1 cellular context compared by ENCODE assay signal in the genomic region with DNA sequence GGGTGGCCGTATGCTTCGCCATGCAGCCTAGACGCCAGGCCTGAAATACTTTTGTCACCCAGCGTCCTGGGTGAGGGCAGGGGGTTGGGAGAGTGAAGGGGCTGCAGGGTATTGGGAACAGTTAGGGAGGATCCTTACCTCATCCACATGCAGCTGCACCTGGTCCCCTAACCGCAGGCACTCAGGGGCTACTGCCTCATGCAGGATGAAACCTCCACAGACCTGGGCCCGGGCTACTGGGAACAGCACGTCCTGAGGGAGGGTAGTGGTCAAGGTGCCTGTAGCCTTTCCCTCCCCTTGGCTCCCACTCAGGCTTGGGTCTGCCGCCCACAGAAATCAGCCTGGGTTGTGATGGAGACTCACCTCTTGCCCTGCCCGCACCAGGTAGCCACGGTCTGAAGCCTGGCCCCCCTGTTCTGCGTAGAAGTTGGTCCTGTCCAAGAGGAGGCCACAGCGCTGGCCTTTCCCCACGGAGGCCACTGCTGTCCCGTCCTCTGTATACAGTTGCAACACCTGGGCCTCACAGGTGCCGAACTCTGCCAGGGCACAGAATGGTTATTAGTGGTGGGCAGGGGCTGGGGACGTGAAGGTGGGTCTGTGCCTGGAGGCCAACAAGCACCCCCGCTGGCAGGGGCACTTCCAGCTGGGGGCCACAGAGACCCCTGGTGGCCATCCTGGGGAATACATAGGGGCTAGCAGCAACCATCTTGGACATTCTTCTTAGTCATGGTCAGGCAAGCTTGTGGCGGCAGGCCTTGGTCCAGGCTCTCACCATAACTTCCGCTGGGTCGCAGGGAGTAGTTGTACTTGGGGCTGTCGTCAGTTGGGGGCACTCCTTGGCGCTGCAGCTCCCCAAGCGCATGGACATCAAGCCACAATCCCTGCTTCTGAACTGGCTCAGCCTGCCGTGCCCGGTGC.
TF ChIP-seq lines count a peak whose summit lies in the region.

No MANE protein-coding gene starts in this region.

TF ChIP-seq in HepG2, 621 proteins besides CTCF, POLR2A, EP300 and RAD21 (continued from another document and continues in another):
- TF ChIP-seq, protein P1, sequence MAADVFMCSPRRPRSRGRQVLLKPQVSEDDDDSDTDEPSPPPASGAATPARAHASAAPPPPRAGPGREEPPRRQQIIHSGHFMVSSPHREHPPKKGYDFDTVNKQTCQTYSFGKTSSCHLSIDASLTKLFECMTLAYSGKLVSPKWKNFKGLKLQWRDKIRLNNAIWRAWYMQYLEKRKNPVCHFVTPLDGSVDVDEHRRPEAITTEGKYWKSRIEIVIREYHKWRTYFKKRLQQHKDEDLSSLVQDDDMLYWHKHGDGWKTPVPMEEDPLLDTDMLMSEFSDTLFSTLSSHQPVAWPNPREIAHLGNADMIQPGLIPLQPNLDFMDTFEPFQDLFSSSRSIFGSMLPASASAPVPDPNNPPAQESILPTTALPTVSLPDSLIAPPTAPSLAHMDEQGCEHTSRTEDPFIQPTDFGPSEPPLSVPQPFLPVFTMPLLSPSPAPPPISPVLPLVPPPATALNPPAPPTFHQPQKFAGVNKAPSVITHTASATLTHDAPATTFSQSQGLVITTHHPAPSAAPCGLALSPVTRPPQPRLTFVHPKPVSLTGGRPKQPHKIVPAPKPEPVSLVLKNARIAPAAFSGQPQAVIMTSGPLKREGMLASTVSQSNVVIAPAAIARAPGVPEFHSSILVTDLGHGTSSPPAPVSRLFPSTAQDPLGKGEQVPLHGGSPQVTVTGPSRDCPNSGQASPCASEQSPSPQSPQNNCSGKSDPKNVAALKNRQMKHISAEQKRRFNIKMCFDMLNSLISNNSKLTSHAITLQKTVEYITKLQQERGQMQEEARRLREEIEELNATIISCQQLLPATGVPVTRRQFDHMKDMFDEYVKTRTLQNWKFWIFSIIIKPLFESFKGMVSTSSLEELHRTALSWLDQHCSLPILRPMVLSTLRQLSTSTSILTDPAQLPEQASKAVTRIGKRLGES (CRISPR knock-in tag; IDR thresholded peaks at IDR 0.05; ENCODE audit: borderline replicate concordance): no peak
- TF ChIP-seq, protein P2, sequence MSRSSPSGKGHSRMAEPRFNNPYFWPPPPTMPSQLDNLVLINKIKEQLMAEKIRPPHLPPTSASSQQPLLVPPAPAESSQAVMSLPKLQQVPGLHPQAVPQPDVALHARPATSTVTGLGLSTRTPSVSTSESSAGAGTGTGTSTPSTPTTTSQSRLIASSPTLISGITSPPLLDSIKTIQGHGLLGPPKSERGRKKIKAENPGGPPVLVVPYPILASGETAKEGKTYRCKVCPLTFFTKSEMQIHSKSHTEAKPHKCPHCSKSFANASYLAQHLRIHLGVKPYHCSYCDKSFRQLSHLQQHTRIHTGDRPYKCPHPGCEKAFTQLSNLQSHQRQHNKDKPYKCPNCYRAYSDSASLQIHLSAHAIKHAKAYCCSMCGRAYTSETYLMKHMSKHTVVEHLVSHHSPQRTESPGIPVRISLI (CRISPR knock-in tag; IDR thresholded peaks at IDR 0.05; ENCODE audit: borderline replicate concordance): no peak
- TF ChIP-seq SUZ12 (IDR thresholded peaks at IDR 0.05; ENCODE audit: low read depth, low read length): no peak
- TF ChIP-seq ZNF33A (CRISPR knock-in tag; IDR thresholded peaks at IDR 0.05; ENCODE audit: borderline replicate concordance): no peak
- TF ChIP-seq ZNF75D (CRISPR knock-in tag; IDR thresholded peaks at IDR 0.05; ENCODE audit: borderline replicate concordance): no peak
- no peak for TF ChIP-seq FOSL2 (CRISPR knock-in tag; IDR thresholded peaks at IDR 0.05)
- no peak for TF ChIP-seq SSRP1 (CRISPR knock-in tag; IDR thresholded peaks at IDR 0.05)
- TF ChIP-seq ZNF224 (CRISPR knock-in tag; IDR thresholded peaks at IDR 0.05): no peak
- 0 out of 2 replicates have a peak, but pooled peaks have one; percentile 58 for TF ChIP-seq HNRNPL (IDR thresholded peaks at IDR 0.05; ENCODE audit: low read depth, low read length)
- TF ChIP-seq, protein P3, sequence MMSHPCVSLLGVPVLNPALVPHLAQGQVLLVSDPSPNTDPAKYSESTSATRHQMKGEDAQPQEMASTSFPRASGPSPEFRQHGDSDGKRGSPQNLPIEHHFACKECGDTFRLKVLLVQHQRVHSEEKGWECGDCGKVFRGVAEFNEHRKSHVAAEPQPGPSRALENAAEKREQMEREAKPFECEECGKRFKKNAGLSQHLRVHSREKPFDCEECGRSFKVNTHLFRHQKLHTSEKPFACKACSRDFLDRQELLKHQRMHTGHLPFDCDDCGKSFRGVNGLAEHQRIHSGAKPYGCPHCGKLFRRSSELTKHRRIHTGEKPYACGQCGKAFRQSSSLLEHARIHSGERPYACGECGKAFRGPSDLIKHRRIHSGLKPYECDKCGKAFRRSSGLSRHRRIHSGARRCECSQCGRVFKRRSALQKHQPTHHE (CRISPR knock-in tag; IDR thresholded peaks at IDR 0.05; ENCODE audit: borderline replicate concordance): no peak
- TF ChIP-seq TCF7L2 (IDR thresholded peaks at IDR 0.05; ENCODE audit: low read depth, low read length): no peak
- no peak for TF ChIP-seq ZNF230 (CRISPR knock-in tag; IDR thresholded peaks at IDR 0.05)
- TF ChIP-seq SAP130 (CRISPR knock-in tag; IDR thresholded peaks at IDR 0.05; ENCODE audit: low read depth): no peak
- TF ChIP-seq HOXA3 (CRISPR knock-in tag; IDR thresholded peaks at IDR 0.05): peak; percentile 63
- TF ChIP-seq ZSCAN30 (CRISPR knock-in tag; IDR thresholded peaks at IDR 0.05): no peak
- TF ChIP-seq, protein P4, sequence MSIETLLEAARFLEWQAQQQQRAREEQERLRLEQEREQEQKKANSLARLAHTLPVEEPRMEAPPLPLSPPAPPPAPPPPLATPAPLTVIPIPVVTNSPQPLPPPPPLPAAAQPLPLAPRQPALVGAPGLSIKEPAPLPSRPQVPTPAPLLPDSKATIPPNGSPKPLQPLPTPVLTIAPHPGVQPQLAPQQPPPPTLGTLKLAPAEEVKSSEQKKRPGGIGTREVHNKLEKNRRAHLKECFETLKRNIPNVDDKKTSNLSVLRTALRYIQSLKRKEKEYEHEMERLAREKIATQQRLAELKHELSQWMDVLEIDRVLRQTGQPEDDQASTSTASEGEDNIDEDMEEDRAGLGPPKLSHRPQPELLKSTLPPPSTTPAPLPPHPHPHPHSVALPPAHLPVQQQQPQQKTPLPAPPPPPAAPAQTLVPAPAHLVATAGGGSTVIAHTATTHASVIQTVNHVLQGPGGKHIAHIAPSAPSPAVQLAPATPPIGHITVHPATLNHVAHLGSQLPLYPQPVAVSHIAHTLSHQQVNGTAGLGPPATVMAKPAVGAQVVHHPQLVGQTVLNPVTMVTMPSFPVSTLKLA (IDR thresholded peaks at IDR 0.05): no peak
- TF ChIP-seq, protein P5, sequence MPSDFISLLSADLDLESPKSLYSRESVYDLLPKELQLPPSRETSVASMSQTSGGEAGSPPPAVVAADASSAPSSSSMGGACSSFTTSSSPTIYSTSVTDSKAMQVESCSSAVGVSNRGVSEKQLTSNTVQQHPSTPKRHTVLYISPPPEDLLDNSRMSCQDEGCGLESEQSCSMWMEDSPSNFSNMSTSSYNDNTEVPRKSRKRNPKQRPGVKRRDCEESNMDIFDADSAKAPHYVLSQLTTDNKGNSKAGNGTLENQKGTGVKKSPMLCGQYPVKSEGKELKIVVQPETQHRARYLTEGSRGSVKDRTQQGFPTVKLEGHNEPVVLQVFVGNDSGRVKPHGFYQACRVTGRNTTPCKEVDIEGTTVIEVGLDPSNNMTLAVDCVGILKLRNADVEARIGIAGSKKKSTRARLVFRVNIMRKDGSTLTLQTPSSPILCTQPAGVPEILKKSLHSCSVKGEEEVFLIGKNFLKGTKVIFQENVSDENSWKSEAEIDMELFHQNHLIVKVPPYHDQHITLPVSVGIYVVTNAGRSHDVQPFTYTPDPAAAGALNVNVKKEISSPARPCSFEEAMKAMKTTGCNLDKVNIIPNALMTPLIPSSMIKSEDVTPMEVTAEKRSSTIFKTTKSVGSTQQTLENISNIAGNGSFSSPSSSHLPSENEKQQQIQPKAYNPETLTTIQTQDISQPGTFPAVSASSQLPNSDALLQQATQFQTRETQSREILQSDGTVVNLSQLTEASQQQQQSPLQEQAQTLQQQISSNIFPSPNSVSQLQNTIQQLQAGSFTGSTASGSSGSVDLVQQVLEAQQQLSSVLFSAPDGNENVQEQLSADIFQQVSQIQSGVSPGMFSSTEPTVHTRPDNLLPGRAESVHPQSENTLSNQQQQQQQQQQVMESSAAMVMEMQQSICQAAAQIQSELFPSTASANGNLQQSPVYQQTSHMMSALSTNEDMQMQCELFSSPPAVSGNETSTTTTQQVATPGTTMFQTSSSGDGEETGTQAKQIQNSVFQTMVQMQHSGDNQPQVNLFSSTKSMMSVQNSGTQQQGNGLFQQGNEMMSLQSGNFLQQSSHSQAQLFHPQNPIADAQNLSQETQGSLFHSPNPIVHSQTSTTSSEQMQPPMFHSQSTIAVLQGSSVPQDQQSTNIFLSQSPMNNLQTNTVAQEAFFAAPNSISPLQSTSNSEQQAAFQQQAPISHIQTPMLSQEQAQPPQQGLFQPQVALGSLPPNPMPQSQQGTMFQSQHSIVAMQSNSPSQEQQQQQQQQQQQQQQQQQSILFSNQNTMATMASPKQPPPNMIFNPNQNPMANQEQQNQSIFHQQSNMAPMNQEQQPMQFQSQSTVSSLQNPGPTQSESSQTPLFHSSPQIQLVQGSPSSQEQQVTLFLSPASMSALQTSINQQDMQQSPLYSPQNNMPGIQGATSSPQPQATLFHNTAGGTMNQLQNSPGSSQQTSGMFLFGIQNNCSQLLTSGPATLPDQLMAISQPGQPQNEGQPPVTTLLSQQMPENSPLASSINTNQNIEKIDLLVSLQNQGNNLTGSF (CRISPR knock-in tag; IDR thresholded peaks at IDR 0.05): no peak
- 0 out of 2 replicates have a peak, but pooled peaks have one; percentile 33 for TF ChIP-seq YEATS2 (CRISPR knock-in tag; IDR thresholded peaks at IDR 0.05; ENCODE audit: borderline replicate concordance)
- TF ChIP-seq, protein P6, sequence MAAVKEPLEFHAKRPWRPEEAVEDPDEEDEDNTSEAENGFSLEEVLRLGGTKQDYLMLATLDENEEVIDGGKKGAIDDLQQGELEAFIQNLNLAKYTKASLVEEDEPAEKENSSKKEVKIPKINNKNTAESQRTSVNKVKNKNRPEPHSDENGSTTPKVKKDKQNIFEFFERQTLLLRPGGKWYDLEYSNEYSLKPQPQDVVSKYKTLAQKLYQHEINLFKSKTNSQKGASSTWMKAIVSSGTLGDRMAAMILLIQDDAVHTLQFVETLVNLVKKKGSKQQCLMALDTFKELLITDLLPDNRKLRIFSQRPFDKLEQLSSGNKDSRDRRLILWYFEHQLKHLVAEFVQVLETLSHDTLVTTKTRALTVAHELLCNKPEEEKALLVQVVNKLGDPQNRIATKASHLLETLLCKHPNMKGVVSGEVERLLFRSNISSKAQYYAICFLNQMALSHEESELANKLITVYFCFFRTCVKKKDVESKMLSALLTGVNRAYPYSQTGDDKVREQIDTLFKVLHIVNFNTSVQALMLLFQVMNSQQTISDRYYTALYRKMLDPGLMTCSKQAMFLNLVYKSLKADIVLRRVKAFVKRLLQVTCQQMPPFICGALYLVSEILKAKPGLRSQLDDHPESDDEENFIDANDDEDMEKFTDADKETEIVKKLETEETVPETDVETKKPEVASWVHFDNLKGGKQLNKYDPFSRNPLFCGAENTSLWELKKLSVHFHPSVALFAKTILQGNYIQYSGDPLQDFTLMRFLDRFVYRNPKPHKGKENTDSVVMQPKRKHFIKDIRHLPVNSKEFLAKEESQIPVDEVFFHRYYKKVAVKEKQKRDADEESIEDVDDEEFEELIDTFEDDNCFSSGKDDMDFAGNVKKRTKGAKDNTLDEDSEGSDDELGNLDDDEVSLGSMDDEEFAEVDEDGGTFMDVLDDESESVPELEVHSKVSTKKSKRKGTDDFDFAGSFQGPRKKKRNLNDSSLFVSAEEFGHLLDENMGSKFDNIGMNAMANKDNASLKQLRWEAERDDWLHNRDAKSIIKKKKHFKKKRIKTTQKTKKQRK (IDR thresholded peaks at IDR 0.05; ENCODE audit: low read length): no peak
- TF ChIP-seq U2AF1 (optimal IDR thresholded peaks at IDR 0.05; ENCODE audit: low read depth, low read length): no peak
- TF ChIP-seq SNRNP70 (IDR thresholded peaks at IDR 0.05; ENCODE audit: low read depth, low read length): no peak
- no peak for TF ChIP-seq NKX3-1 (CRISPR knock-in tag; IDR thresholded peaks at IDR 0.05)
- no peak for TF ChIP-seq RNF2 (conservative IDR thresholded peaks at IDR 0.05; ENCODE audit: low read depth)
- TF ChIP-seq ZNF225 (CRISPR knock-in tag; IDR thresholded peaks at IDR 0.05): 0 out of 2 replicates have a peak, but pooled peaks have one; percentile 44
- TF ChIP-seq, protein P7, sequence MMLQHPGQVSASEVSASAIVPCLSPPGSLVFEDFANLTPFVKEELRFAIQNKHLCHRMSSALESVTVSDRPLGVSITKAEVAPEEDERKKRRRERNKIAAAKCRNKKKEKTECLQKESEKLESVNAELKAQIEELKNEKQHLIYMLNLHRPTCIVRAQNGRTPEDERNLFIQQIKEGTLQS (CRISPR knock-in tag; IDR thresholded peaks at IDR 0.05): no peak
- TF ChIP-seq, protein P8, sequence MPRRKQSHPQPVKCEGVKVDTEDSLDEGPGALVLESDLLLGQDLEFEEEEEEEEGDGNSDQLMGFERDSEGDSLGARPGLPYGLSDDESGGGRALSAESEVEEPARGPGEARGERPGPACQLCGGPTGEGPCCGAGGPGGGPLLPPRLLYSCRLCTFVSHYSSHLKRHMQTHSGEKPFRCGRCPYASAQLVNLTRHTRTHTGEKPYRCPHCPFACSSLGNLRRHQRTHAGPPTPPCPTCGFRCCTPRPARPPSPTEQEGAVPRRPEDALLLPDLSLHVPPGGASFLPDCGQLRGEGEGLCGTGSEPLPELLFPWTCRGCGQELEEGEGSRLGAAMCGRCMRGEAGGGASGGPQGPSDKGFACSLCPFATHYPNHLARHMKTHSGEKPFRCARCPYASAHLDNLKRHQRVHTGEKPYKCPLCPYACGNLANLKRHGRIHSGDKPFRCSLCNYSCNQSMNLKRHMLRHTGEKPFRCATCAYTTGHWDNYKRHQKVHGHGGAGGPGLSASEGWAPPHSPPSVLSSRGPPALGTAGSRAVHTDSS (CRISPR knock-in tag; conservative IDR thresholded peaks at IDR 0.05): 0 out of 2 replicates have a peak, but pooled peaks have one; percentile 87
- TF ChIP-seq ZSCAN31 (CRISPR knock-in tag; IDR thresholded peaks at IDR 0.05; ENCODE audit: low read depth): no peak
- no peak for TF ChIP-seq IKZF4 (CRISPR knock-in tag; IDR thresholded peaks at IDR 0.05; ENCODE audit: borderline replicate concordance, low read depth, not compliant biosample characterization)
- TF ChIP-seq, protein P9, sequence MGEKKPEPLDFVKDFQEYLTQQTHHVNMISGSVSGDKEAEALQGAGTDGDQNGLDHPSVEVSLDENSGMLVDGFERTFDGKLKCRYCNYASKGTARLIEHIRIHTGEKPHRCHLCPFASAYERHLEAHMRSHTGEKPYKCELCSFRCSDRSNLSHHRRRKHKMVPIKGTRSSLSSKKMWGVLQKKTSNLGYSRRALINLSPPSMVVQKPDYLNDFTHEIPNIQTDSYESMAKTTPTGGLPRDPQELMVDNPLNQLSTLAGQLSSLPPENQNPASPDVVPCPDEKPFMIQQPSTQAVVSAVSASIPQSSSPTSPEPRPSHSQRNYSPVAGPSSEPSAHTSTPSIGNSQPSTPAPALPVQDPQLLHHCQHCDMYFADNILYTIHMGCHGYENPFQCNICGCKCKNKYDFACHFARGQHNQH (CRISPR knock-in tag; IDR thresholded peaks at IDR 0.05): 0 out of 2 replicates have a peak, but pooled peaks have one; percentile 20
- TF ChIP-seq KAT2B (IDR thresholded peaks at IDR 0.05; ENCODE audit: borderline replicate concordance, low read depth, low read length): no peak
- TF ChIP-seq NBN (conservative IDR thresholded peaks at IDR 0.05): no peak
